ENCODE assay signal across 9 cellular contexts in the genomic region with DNA sequence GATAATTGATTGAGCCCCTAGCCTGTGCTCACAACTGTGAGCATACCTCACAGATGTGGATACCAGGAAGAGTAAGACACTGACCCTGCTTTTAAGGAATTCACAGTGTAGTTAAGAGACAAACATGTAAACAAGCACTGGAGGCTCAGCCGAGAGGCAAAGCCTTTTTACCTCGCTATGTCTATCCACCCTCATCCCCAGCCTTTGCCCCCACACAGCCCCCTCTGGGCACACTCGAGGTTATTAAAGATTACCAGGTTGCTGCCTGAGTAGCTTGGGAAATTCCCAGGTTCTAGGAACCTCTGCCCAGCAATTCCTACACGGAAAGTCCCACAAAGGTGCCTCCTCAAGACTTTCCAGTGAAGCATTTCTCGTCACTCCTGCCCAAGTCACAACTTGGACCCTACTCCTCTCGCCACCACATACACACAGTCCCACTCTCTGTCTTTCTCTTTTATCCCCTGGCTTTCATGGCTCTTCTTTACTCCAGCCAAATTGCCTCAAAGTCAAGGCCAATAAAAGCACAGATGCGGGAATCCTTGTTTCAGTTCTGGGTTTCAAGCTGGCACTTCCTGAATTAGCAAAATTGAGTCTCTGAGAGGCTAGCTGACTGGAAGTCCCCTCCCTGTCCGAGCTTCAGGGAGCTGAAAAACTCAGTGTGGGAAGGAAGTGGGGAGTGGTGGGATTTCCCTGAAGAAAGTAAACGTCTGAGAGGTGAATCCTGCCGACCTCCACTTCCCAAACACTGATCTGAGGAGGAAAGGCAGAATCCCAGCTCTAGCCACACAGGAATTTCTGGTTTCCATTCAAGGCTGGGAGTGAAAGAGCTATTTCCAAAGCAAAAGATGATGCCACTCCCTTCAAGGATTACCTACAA. TPM values are rescaled to one million over a fixed set of nuclear protein-coding genes. Genes with fewer than 3 reads are reported as not detected.
A peak's percentile ranks its signal among the peaks of the same experiment; 100 is the strongest.
DNase-seq lines count a peak whose midpoint lies in the region; ATAC-seq and TF ChIP-seq lines count a peak whose summit lies in the region.
"Had no signal": no experiment of that assay in that cellular context is flagged by ENCODE, and none has a peak within 500 bp of the region (broad histone marks: within the 10 kb centered on the region; RNA-seq: fewer than 3 reads in every experiment).

No MANE protein-coding gene starts in this region.

- H3K4me1 ChIP-seq in upper lobe of right lung = peaks cover 62% of the 10 kb centered on the region
- H3K4me1 ChIP-seq: psoas muscle had no signal

- peak overlapping the region; percentile 80 for H3K27ac ChIP-seq in upper lobe of right lung
- H3K27ac ChIP-seq: psoas muscle had no signal

- H3K9me3 Mint-ChIP-seq in activated naive CD4-positive, alpha-beta T cell treated with anti-CD3 and anti-CD28 coated beads, Interleukin-2, amount 50 U/mL, for 24 hours = no peaks in the 10 kb centered on the region
- no peaks in the 10 kb centered on the region for H3K9me3 Mint-ChIP-seq in activated CD8-positive, alpha-beta T cell treated with anti-CD3 and anti-CD28 coated beads for 36 hours

- peak overlapping the region; percentile 99 for H3K27ac Mint-ChIP-seq in activated naive CD4-positive, alpha-beta T cell treated with anti-CD3 and anti-CD28 coated beads, Interleukin-2, amount 50 U/mL, for 24 hours
- H3K27ac Mint-ChIP-seq in activated CD8-positive, alpha-beta T cell treated with anti-CD3 and anti-CD28 coated beads for 36 hours = peak overlapping the region; percentile 98

- peak overlapping the region; percentile 100 for H3K4me3 Mint-ChIP-seq in activated naive CD4-positive, alpha-beta T cell treated with anti-CD3 and anti-CD28 coated beads, Interleukin-2, amount 50 U/mL, for 24 hours
- H3K4me3 Mint-ChIP-seq in activated CD8-positive, alpha-beta T cell treated with anti-CD3 and anti-CD28 coated beads for 36 hours = peak overlapping the region; percentile 99

- peaks cover 50% of the 10 kb centered on the region for H3K36me3 ChIP-seq in upper lobe of right lung

- intact Hi-C loops in activated CD8-positive, alpha-beta T cell treated with anti-CD3 and anti-CD28 coated beads for 36 hours (cut with micrococcal nuclease) = loop anchor here (5.0 kb wide), 1 partner anchor 34 kb away; the partner anchor contains the start of gene CHI3L2
- intact Hi-C loops in upper lobe of right lung (cut with DNase I) = no loop called here

- no peak overlapping the region for H3K4me3 ChIP-seq in upper lobe of right lung
- H3K4me3 ChIP-seq: psoas muscle had no signal

- no peaks in the 10 kb centered on the region for H3K9me3 ChIP-seq in upper lobe of right lung
- H3K9me3 ChIP-seq: psoas muscle had no signal

- peaks cover 62% of the 10 kb centered on the region for H3K36me3 Mint-ChIP-seq in activated naive CD4-positive, alpha-beta T cell treated with anti-CD3 and anti-CD28 coated beads, Interleukin-2, amount 50 U/mL, for 24 hours
- peaks cover 100% of the 10 kb centered on the region for H3K36me3 Mint-ChIP-seq in activated CD8-positive, alpha-beta T cell treated with anti-CD3 and anti-CD28 coated beads for 36 hours (ENCODE audit: low read depth)

- no peak for TF ChIP-seq CTCF in activated CD8-positive, alpha-beta T cell treated with anti-CD3 and anti-CD28 coated beads for 36 hours (IDR thresholded peaks at IDR 0.05)
- no peak for TF ChIP-seq CTCF in upper lobe of right lung (IDR thresholded peaks at IDR 0.05)

- CTCF ChIA-PET in activated CD8-positive, alpha-beta T cell treated with anti-CD3 and anti-CD28 coated beads for 36 hours (lab: Charles Lee) = interaction anchor here (0.8 to 1.6 kb wide), 6 partner anchors 10 to 141 kb away, joined by 3 to 5 read pairs (median 4); no protein-coding TSS in a partner anchor

- H3K27me3 Mint-ChIP-seq in activated naive CD4-positive, alpha-beta T cell treated with anti-CD3 and anti-CD28 coated beads, Interleukin-2, amount 50 U/mL, for 24 hours = no peaks in the 10 kb centered on the region
- H3K27me3 Mint-ChIP-seq in activated CD8-positive, alpha-beta T cell treated with anti-CD3 and anti-CD28 coated beads for 36 hours = no peaks in the 10 kb centered on the region

- POLR2A ChIA-PET in activated CD8-positive, alpha-beta T cell treated with anti-CD3 and anti-CD28 coated beads for 36 hours (lab: Charles Lee) = interaction anchor here (0.9 to 4.4 kb wide), 9 partner anchors 11 to 54 kb away, joined by 3 to 55 read pairs (median 4); no protein-coding TSS in a partner anchor

- DNase-seq in activated naive CD4-positive, alpha-beta T cell treated with anti-CD3 and anti-CD28 coated beads, Interleukin-2, amount 50 U/mL, for 16 hours = no peak
- no peak for DNase-seq in activated CD8-positive, alpha-beta T cell treated with anti-CD3 and anti-CD28 coated beads for 36 hours
- DNase-seq in islet precursor cell (peak; percentile 56), upper lobe of right lung (no peak), DMS53 treated with DMSO at 0.1 percent for 48 hours (lab: John Stamatoyannopoulos, UW; ENCODE audit: unreplicated experiment) (no peak), NCI-H2107 treated with DMSO at 0.1 percent for 48 hours (lab: John Stamatoyannopoulos, UW; ENCODE audit: unreplicated experiment) (no peak), DMS153 (lab: John Stamatoyannopoulos, UW) (no peak)
- DNase-seq: psoas muscle had no signal

- no peaks in the 10 kb centered on the region for H3K27me3 ChIP-seq in upper lobe of right lung

- ATAC-seq in activated CD8-positive, alpha-beta T cell treated with anti-CD3 and anti-CD28 coated beads for 36 hours = no peak
- peak; percentile 59 for ATAC-seq in upper lobe of right lung

- H3K4me1 Mint-ChIP-seq in activated naive CD4-positive, alpha-beta T cell treated with anti-CD3 and anti-CD28 coated beads, Interleukin-2, amount 50 U/mL, for 24 hours = peaks cover 100% of the 10 kb centered on the region
- peaks cover 94% of the 10 kb centered on the region for H3K4me1 Mint-ChIP-seq in activated CD8-positive, alpha-beta T cell treated with anti-CD3 and anti-CD28 coated beads for 36 hours (ENCODE audit: low read depth)

RNA-seq across cellular contexts. Expression of gene DENND2D, which starts 7.6 kb away (rescaled TPM):
- total RNA-seq in activated CD8-positive, alpha-beta T cell treated with anti-CD3 and anti-CD28 coated beads for 36 hours = 100 to 1,000 TPM; 201 to 208 TPM
- total RNA-seq in upper lobe of right lung = 78.2 TPM

RNA-seq across cellular contexts. Expression of gene CHI3L2, which starts 34.6 kb away (rescaled TPM):
- total RNA-seq in activated CD8-positive, alpha-beta T cell treated with anti-CD3 and anti-CD28 coated beads for 36 hours = 10 to 100 TPM in 1 of 2 experiments, 1 to 10 TPM in 1; 9.2 to 10.4 TPM
- 50.3 TPM for total RNA-seq in upper lobe of right lung

RNA-seq across cellular contexts. Expression of gene CEPT1, which starts 52.9 kb away (rescaled TPM):
- total RNA-seq in activated CD8-positive, alpha-beta T cell treated with anti-CD3 and anti-CD28 coated beads for 36 hours = 10 to 100 TPM; 36.0 to 38.6 TPM
- total RNA-seq in upper lobe of right lung = 57.6 TPM

RNA-seq across cellular contexts. Expression of gene DRAM2, which starts 53.0 kb away (rescaled TPM):
- 10 to 100 TPM; 27.5 to 37.2 TPM for total RNA-seq in activated CD8-positive, alpha-beta T cell treated with anti-CD3 and anti-CD28 coated beads for 36 hours
- total RNA-seq in upper lobe of right lung = 50.8 TPM
